Comparison of ENCODE assay signal across 1 cellular context in genomic region chr12:55722948-55723347, GRCh38.
TF ChIP-seq lines count a peak whose summit lies in the region.

No MANE protein-coding gene starts in this region.

TF ChIP-seq in HepG2, 621 proteins besides CTCF, POLR2A, EP300 and RAD21:
- TF ChIP-seq ARID2 (CRISPR knock-in tag; IDR thresholded peaks at IDR 0.05; ENCODE audit: borderline replicate concordance) (no peak), CHD2 (IDR thresholded peaks at IDR 0.05; ENCODE audit: low read depth, low read length) (no peak), HOXA9 (CRISPR knock-in tag; IDR thresholded peaks at IDR 0.05; ENCODE audit: borderline replicate concordance) (no peak), ATAD3A (CRISPR knock-in tag; IDR thresholded peaks at IDR 0.05) (no peak)
